1 cellular context compared by ENCODE assay signal in the genomic region with DNA sequence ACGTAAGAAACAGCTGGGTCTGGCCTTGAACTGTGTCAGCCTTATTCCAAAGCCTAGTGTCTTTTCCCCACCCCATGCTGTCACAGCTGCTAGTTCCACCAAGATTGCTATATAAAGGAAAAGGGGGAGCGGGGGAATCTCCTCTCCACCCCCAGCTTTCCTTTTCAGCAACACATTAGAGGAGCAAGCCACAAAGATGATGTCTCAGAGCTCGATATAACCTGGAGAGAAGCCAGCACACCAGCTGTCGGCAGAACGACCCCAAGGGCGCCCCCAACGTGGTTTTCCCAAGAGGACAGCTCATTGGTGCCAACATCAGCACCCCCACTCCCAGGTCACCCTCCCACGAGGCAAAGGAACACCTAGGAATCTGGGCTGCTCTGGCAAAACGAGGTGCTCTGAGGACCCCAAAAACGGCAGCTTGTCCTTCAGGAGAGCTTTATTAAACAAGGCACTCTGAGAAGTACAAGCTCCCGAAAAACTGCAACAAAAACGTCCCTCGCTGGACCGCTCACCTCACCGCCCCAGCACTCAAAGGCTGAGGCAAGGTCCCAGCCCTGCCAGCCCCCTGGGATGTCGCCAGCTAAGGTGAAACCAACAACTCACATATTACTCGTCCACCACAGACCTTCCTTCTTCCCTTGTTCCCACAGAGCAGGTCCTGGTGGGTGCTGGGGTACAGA.
TF ChIP-seq lines count a peak whose summit lies in the region.

No MANE protein-coding gene starts in this region.

TF ChIP-seq in IMR-90, 13 proteins besides CTCF, POLR2A, EP300 and RAD21 (continued from another document):
- no peak for TF ChIP-seq USF2 (IDR thresholded peaks at IDR 0.05; ENCODE audit: low read depth, low read length)
- no peak for TF ChIP-seq BHLHE40 (IDR thresholded peaks at IDR 0.05; ENCODE audit: low read depth, low read length)
- TF ChIP-seq CEBPB (IDR thresholded peaks at IDR 0.05; ENCODE audit: low read depth, low read length): no peak
- TF ChIP-seq SMC3 (IDR thresholded peaks at IDR 0.05; ENCODE audit: low read depth, low read length): no peak
- TF ChIP-seq FOS (IDR thresholded peaks at IDR 0.05; ENCODE audit: low read depth, low read length): no peak
